ENCODE assay signal across 1 cellular context in genomic region chr2:21362101-21362500, GRCh38.
TF ChIP-seq lines count a peak whose summit lies in the region.

No MANE protein-coding gene starts in this region.

TF ChIP-seq in H1, 55 proteins besides CTCF, POLR2A, EP300 and RAD21:
- no peak for TF ChIP-seq JUN (IDR thresholded peaks at IDR 0.05; ENCODE audit: low read depth, low read length)
- TF ChIP-seq EZH2 (IDR thresholded peaks at IDR 0.05; ENCODE audit: low read depth, low read length, severe bottlenecking): no peak
- no peak for TF ChIP-seq USF2 (IDR thresholded peaks at IDR 0.05; ENCODE audit: low read length)
- no peak for TF ChIP-seq CHD1 (IDR thresholded peaks at IDR 0.05; ENCODE audit: low read depth, low read length)
- TF ChIP-seq, protein P1, sequence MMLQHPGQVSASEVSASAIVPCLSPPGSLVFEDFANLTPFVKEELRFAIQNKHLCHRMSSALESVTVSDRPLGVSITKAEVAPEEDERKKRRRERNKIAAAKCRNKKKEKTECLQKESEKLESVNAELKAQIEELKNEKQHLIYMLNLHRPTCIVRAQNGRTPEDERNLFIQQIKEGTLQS (IDR thresholded peaks at IDR 0.05; ENCODE audit: insufficient read depth, low read depth, low read length): no peak
- TF ChIP-seq MAFK (IDR thresholded peaks at IDR 0.05; ENCODE audit: low read depth, low read length): no peak
